16 cellular contexts compared by ENCODE assay signal in genomic region chr11:102604875-102605274, GRCh38. TPM values are rescaled to one million over a fixed set of nuclear protein-coding genes. Genes with fewer than 3 reads are reported as not detected.
DNase-seq lines count a peak whose midpoint lies in the region; ATAC-seq, FAIRE-seq and TF ChIP-seq lines count a peak whose summit lies in the region.
"Had no signal": no experiment of that assay in that cellular context is flagged by ENCODE, and none has a peak within 500 bp of the region (broad histone marks: within the 10 kb centered on the region; RNA-seq: fewer than 3 reads in every experiment).

No MANE protein-coding gene starts in this region.

- BruUV-seq in Caco-2 (replicated peaks; lab: Mats Ljungman, UMichigan) = no TSS peak

- intact Hi-C loops in Caco-2 (cut with micrococcal nuclease; ENCODE audit: unreplicated experiment) = no loop called here
- intact Hi-C loops in activated CD4-positive, alpha-beta T cell treated with anti-CD3 and anti-CD28 coated beads for 36 hours (cut with DNase I, micrococcal nuclease) = no loop called here

- H3K27me3 ChIP-seq in Caco-2 (replicated peaks; ENCODE audit: control insufficient read depth, insufficient read depth, low read length) = no peaks in the 10 kb centered on the region
- H3K27me3 ChIP-seq in bronchial epithelial cell (ENCODE audit: control insufficient read depth, insufficient read depth, low read length) = no peaks in the 10 kb centered on the region
- no peaks in the 10 kb centered on the region for H3K27me3 ChIP-seq in MG63

- no peak overlapping the region for H3K4me3 Mint-ChIP-seq in Caco-2 (ENCODE audit: unreplicated experiment)
- no peak overlapping the region for H3K4me3 Mint-ChIP-seq in activated CD4-positive, alpha-beta T cell treated with anti-CD3 and anti-CD28 coated beads for 36 hours

- H3K36me3 ChIP-seq in Caco-2 (ENCODE audit: control insufficient read depth, insufficient read depth, low read length) (no peaks in the 10 kb centered on the region), bronchial epithelial cell (ENCODE audit: control insufficient read depth, insufficient read depth, low read length) (no peaks in the 10 kb centered on the region), MG63 (no peaks in the 10 kb centered on the region)

- peaks cover 43% of the 10 kb centered on the region for H3K4me1 Mint-ChIP-seq in Caco-2 (ENCODE audit: low read depth, unreplicated experiment)
- peaks cover 11% of the 10 kb centered on the region for H3K4me1 Mint-ChIP-seq in activated CD4-positive, alpha-beta T cell treated with anti-CD3 and anti-CD28 coated beads for 36 hours

- H3K4me3 ChIP-seq in Caco-2 (ENCODE audit: low read depth, low read length) = no peak overlapping the region
- H3K4me3 ChIP-seq in bronchial epithelial cell (ENCODE audit: low read depth, low read length) = no peak overlapping the region
- H3K4me3 ChIP-seq in MG63 = no peak overlapping the region

- H3K27me3 Mint-ChIP-seq in Caco-2 (ENCODE audit: insufficient read depth, unreplicated experiment) = no peaks in the 10 kb centered on the region
- peaks cover 2% of the 10 kb centered on the region for H3K27me3 Mint-ChIP-seq in activated CD4-positive, alpha-beta T cell treated with anti-CD3 and anti-CD28 coated beads for 36 hours

- peaks cover 3% of the 10 kb centered on the region for H3K36me3 Mint-ChIP-seq in Caco-2 (ENCODE audit: insufficient read depth, unreplicated experiment)
- no peaks in the 10 kb centered on the region for H3K36me3 Mint-ChIP-seq in activated CD4-positive, alpha-beta T cell treated with anti-CD3 and anti-CD28 coated beads for 36 hours (ENCODE audit: low read depth)

- ATAC-seq in activated CD4-positive, alpha-beta T cell treated with anti-CD3 and anti-CD28 coated beads for 36 hours = no peak
- no peak for ATAC-seq in HG03095 (IDR thresholded peaks at IDR 0.05; ENCODE audit: unreplicated experiment)

- POLR2A ChIA-PET in Caco-2 (lab: Charles Lee) = no interaction called here
- POLR2A ChIA-PET in activated CD4-positive, alpha-beta T cell treated with anti-CD3 and anti-CD28 coated beads for 36 hours (lab: Charles Lee) = no interaction called here

- peak; percentile 54 to 71 for DNase-seq in Caco-2
- DNase-seq in LHCN-M2 (ENCODE audit: low read depth) = peak; percentile 38
- peak; percentile 23 for DNase-seq in bronchial epithelial cell (ENCODE audit: low read depth)
- DNase-seq in renal cortical epithelial cell (ENCODE audit: low read depth) = peak; percentile 35
- no peak for DNase-seq in MG63
- DNase-seq in activated CD4-positive, alpha-beta T cell treated with anti-CD3 and anti-CD28 coated beads for 36 hours = no peak
- DNase-seq in NK-92 (lab: John Stamatoyannopoulos, UW; ENCODE audit: unreplicated experiment) = no peak
- DNase-seq: COR-L47, GF-D8, MV-4-11, NCI-H1417 treated with DMSO at 0.1 percent for 48 hours, NCI-H2029, NCI-H510A had no signal

- peaks cover 12% of the 10 kb centered on the region for H3K9me3 Mint-ChIP-seq in Caco-2 (ENCODE audit: unreplicated experiment)
- H3K9me3 Mint-ChIP-seq in activated CD4-positive, alpha-beta T cell treated with anti-CD3 and anti-CD28 coated beads for 36 hours (ENCODE audit: low read depth) = no peaks in the 10 kb centered on the region

- no peak overlapping the region for H3K27ac Mint-ChIP-seq in Caco-2 (ENCODE audit: unreplicated experiment)
- H3K27ac Mint-ChIP-seq in activated CD4-positive, alpha-beta T cell treated with anti-CD3 and anti-CD28 coated beads for 36 hours = no peak overlapping the region

- CTCF ChIA-PET in Caco-2 (lab: Charles Lee) = interaction anchor here (2.3 kb wide), 1 partner anchor 8 kb away, joined by 10 read pairs; no protein-coding TSS in a partner anchor
- CTCF ChIA-PET in activated CD4-positive, alpha-beta T cell treated with anti-CD3 and anti-CD28 coated beads for 36 hours (lab: Charles Lee) = interaction anchor here (0.8 to 4.5 kb wide), 3 partner anchors 8 to 14 kb away, joined by 3 to 22 read pairs (median 3); no protein-coding TSS in a partner anchor

- FAIRE-seq in bronchial epithelial cell (lab: Jason Lieb, UNC) = no peak

- no peak for TF ChIP-seq CTCF in Caco-2 (IDR thresholded peaks at IDR 0.05; ENCODE audit: insufficient read depth in 1 of 2, low read depth in 1 of 2, low read length in 1 of 2, severe bottlenecking in 1 of 2, unreplicated experiment in 1 of 2)
- TF ChIP-seq CTCF in bronchial epithelial cell (IDR thresholded peaks at IDR 0.05; ENCODE audit: insufficient read depth, low read length, severe bottlenecking) = no peak

- H3K9me3 ChIP-seq in Caco-2 (peaks cover 12% of the 10 kb centered on the region), MG63 (no peaks in the 10 kb centered on the region)

- peaks cover 54% of the 10 kb centered on the region for H3K4me1 ChIP-seq in Caco-2

RNA-seq across cellular contexts. Expression of gene MMP20, which starts 20.3 kb away (rescaled TPM):
- total RNA-seq in Caco-2 (2022) = not detected in 2 replicates
- not detected in 2 replicates for total RNA-seq in LHCN-M2 (2014; rRNA removed)
- polyA plus RNA-seq in LHCN-M2 (2012) = not detected
- total RNA-seq in bronchial epithelial cell = not detected in 2 replicates
- total RNA-seq in renal cortical epithelial cell = not detected in 2 replicates
- total RNA-seq in MG63 (2014; rRNA removed; shearing (Covaris generic); ENCODE audit: low replicate concordance) = not detected in 2 replicates
- total RNA-seq in activated CD4-positive, alpha-beta T cell treated with anti-CD3 and anti-CD28 coated beads for 36 hours = not detected
- total RNA-seq: A172, SK-MEL-5 had no signal

Comparison
In these comparisons a context has a peak if more than half of its experiments do, and no peak if none do; other contexts are left out.
1. DNase-seq: peak in Caco-2 (2 of 2), LHCN-M2 (single experiment), bronchial epithelial cell (single experiment) and renal cortical epithelial cell (single experiment); none in MG63 (single experiment), activated CD4-positive, alpha-beta T cell treated with anti-CD3 and anti-CD28 coated beads for 36 hours (single experiment) and NK-92 (single experiment).